25 cellular contexts compared by ENCODE assay signal in the genomic region with DNA sequence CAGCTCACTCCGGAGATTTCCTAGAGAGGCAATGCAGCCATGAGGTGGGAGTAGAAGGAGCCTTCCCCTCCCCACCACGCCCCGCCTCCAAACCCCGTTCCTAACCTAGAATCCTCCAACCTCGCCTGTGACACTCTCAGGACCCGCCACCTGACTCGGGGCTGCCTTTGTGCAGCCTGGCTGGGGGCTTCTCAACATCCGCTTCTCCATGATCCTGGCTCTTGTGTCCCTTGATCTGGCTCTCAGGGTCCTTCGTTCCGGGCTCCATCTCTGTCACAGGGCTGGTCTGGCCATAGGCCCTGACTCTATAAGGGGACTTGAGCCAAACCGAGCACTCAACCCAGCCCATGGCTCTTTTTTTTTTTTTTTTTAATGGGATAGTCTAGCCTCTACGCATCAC. TPM values are rescaled to one million over a fixed set of nuclear protein-coding genes. Genes with fewer than 3 reads are reported as not detected.
DNase-seq lines count a peak whose midpoint lies in the region; ATAC-seq and TF ChIP-seq lines count a peak whose summit lies in the region.
"Had no signal": no experiment of that assay in that cellular context is flagged by ENCODE, and none has a peak within 500 bp of the region (broad histone marks: within the 10 kb centered on the region; RNA-seq: fewer than 3 reads in every experiment).

No MANE protein-coding gene starts in this region.

- BruUV-seq in Calu3 (replicated peaks; lab: Mats Ljungman, UMichigan) = no TSS peak

- DNase-seq in Calu3 (no peak), endothelial cell (ENCODE audit: low spot score) (no peak), osteocyte (ENCODE audit: extremely low spot score, unreplicated experiment) (peak; percentile 73), NK-92 (lab: John Stamatoyannopoulos, UW; ENCODE audit: unreplicated experiment) (no peak), dedifferentiated amniotic fluid mesenchymal stem cell (ENCODE audit: extremely low spot score) (no peak)
- no peak for DNase-seq in stimulated activated CD4-positive, alpha-beta T cell treated with anti-CD3 and anti-CD28 coated beads, Interleukin-2, amount 100 ng/mL, for 24 hours
- DNase-seq: 8988T; ACHN; BE2C; CD4-positive, alpha-beta memory T cell; COR-L47; DMS 273 treated with DMSO at 0.1 percent for 48 hours; DMS153; DMS79; DND-41; EL; GDM1 had no signal

- peaks cover 23% of the 10 kb centered on the region for H3K4me1 Mint-ChIP-seq in Calu3 (ENCODE audit: low read depth, unreplicated experiment)
- H3K4me1 Mint-ChIP-seq in endothelial cell (ENCODE audit: unreplicated experiment) = peaks cover 15% of the 10 kb centered on the region
- peaks cover 10% of the 10 kb centered on the region for H3K4me1 Mint-ChIP-seq in osteocyte (ENCODE audit: unreplicated experiment)

- H3K36me3 Mint-ChIP-seq in Calu3 (ENCODE audit: insufficient read depth, unreplicated experiment) (peaks cover 14% of the 10 kb centered on the region), endothelial cell (ENCODE audit: low read depth, unreplicated experiment) (peaks cover 48% of the 10 kb centered on the region), osteocyte (ENCODE audit: unreplicated experiment) (peaks cover 30% of the 10 kb centered on the region)

- H3K27me3 Mint-ChIP-seq in Calu3 (ENCODE audit: unreplicated experiment) (no peaks in the 10 kb centered on the region), endothelial cell (ENCODE audit: unreplicated experiment) (peaks cover 6% of the 10 kb centered on the region), osteocyte (ENCODE audit: unreplicated experiment) (no peaks in the 10 kb centered on the region)
- H3K27me3 Mint-ChIP-seq: CD4-positive, alpha-beta memory T cell; CD4-positive, CD25-positive, alpha-beta regulatory T cell; CD8-positive, alpha-beta memory T cell had no signal

- CTCF ChIA-PET in Calu3 (lab: Charles Lee) = no interaction called here

- no peak for TF ChIP-seq CTCF in Calu3 (IDR thresholded peaks at IDR 0.05; ENCODE audit: unreplicated experiment)
- TF ChIP-seq CTCF in endothelial cell (IDR thresholded peaks at IDR 0.05; ENCODE audit: unreplicated experiment) = no peak
- TF ChIP-seq CTCF in osteocyte (IDR thresholded peaks at IDR 0.05) = no peak

- H3K27ac Mint-ChIP-seq in Calu3 (ENCODE audit: unreplicated experiment) = peak overlapping the region; percentile 40
- peak overlapping the region; percentile 27 for H3K27ac Mint-ChIP-seq in endothelial cell (ENCODE audit: unreplicated experiment)
- H3K27ac Mint-ChIP-seq in osteocyte (ENCODE audit: unreplicated experiment) = no peak overlapping the region

- intact Hi-C loops in Calu3 (cut with micrococcal nuclease; ENCODE audit: unreplicated experiment) = no loop called here

- no peak for ATAC-seq in GM21737 (IDR thresholded peaks at IDR 0.05; ENCODE audit: unreplicated experiment)
- ATAC-seq: GM12878 had no signal

- H3K9me3 Mint-ChIP-seq in Calu3 (ENCODE audit: low read depth, unreplicated experiment) (peaks cover 3% of the 10 kb centered on the region), endothelial cell (ENCODE audit: unreplicated experiment) (no peaks in the 10 kb centered on the region), osteocyte (ENCODE audit: unreplicated experiment) (no peaks in the 10 kb centered on the region)
- H3K9me3 Mint-ChIP-seq: CD4-positive, alpha-beta memory T cell; CD8-positive, alpha-beta memory T cell had no signal

- H3K4me3 Mint-ChIP-seq in Calu3 (ENCODE audit: low read depth, unreplicated experiment) (no peak overlapping the region), endothelial cell (ENCODE audit: unreplicated experiment) (peak overlapping the region; percentile 38), osteocyte (ENCODE audit: unreplicated experiment) (no peak overlapping the region)
- H3K4me3 Mint-ChIP-seq: CD14-positive monocyte; CD4-positive, alpha-beta memory T cell; CD8-positive, alpha-beta memory T cell had no signal

RNA-seq across cellular contexts. Expression of a gene that starts 24.3 kb away (rescaled TPM):
- total RNA-seq in Calu3 (2022) (not detected in 2 replicates), endothelial cell (ENCODE audit: unreplicated experiment) (not detected), osteocyte (not detected in 2 replicates)
- total RNA-seq: A673; CD4-positive, alpha-beta memory T cell; CD4-positive, CD25-positive, alpha-beta regulatory T cell; CD8-positive, alpha-beta memory T cell; Daoy; G401; GM12878 had no signal
